Comparison of ENCODE assay signal across 22 cellular contexts in genomic region chr2:12081481-12082210, GRCh38.
DNase-seq lines count a peak whose midpoint lies in the region; ATAC-seq, FAIRE-seq and TF ChIP-seq lines count a peak whose summit lies in the region.
"Had no signal": no experiment of that assay in that cellular context is flagged by ENCODE, and none has a peak within 500 bp of the region (broad histone marks: within the 10 kb centered on the region; RNA-seq: fewer than 3 reads in every experiment).

No MANE protein-coding gene starts in this region.

- no peak overlapping the region for H3K27ac ChIP-seq in CD4-positive, alpha-beta T cell (ENCODE audit: low read depth, low read length)
- H3K27ac ChIP-seq in K562 (ENCODE audit: extremely low read depth, low read depth, low read length) = no peak overlapping the region
- H3K27ac ChIP-seq: C4-2B, coronary artery, hepatocyte, lower lobe of right lung had no signal

- in situ Hi-C loops in K562 (cut with MboI) (no loop called here), HAP-1 (cut with MboI; ENCODE audit: low sequenced_read_pairs) (no loop called here), GM13977 (cut with MboI; ENCODE audit: low pct_unique_long_range_greater_than_20kb, low sequenced_read_pairs, unreplicated experiment) (no loop called here)

- no peaks in the 10 kb centered on the region for H3K27me3 ChIP-seq in CD4-positive, alpha-beta T cell (ENCODE audit: control insufficient read depth, insufficient read depth, low read length)
- H3K27me3 ChIP-seq in K562 (ENCODE audit: control insufficient read depth in 2 of 2, insufficient read depth in 2 of 2, low read length in 2 of 2) = no peaks in the 10 kb centered on the region
- H3K27me3 ChIP-seq in HAP-1 (ENCODE audit: low read depth) = peaks cover 18% of the 10 kb centered on the region
- H3K27me3 ChIP-seq: hepatocyte had no signal

- no peak overlapping the region for H3K9ac ChIP-seq in K562 (ENCODE audit: insufficient read depth in 1 of 2, low read depth in 2 of 2, low read length in 2 of 2)

- DNase-seq in activated CD4-positive, alpha-beta T cell treated with anti-CD3 and anti-CD28 coated beads for 48 hours = peak; percentile 15
- no peak for DNase-seq in activated CD4-positive, alpha-beta T cell treated with anti-CD3 and anti-CD28 coated beads, Interleukin-2, amount 50 U/mL, for 1 hour
- peak in 6 of 10 experiments; percentile 4 to 53 (median 16) for DNase-seq in CD4-positive, alpha-beta T cell
- DNase-seq in LHCN-M2 (ENCODE audit: low read depth) (peak; percentile 30), K562 (ENCODE audit: extremely low read depth in 1 of 4, low spot score in 3 of 4) (no peak), nucleus accumbens (lab: John Stamatoyannopoulos, UW) (no peak), HAP-1 (ENCODE audit: low spot score in 2 of 2) (no peak), GM13977 (ENCODE audit: low spot score) (no peak)
- DNase-seq: activated B cell treated with CpG ODN at 0.5 μM for 24 hours; activated naive CD8-positive, alpha-beta T cell treated with anti-CD3 and anti-CD28 coated beads, Interleukin-2, amount 50 U/mL, for 24 hours; activated T-cell treated with anti-CD3 and anti-CD28 coated beads for 4 hours; DMS53; Kasumi-1; lower lobe of right lung; NCI-H510A; retina; Right ventricle myocardium superior had no signal

- no peak for FAIRE-seq in K562 (lab: Jason Lieb, UNC)
- FAIRE-seq: endometrium, islet of Langerhans had no signal

- no peak overlapping the region for H3K4me3 ChIP-seq in K562
- H3K4me3 ChIP-seq in HAP-1 = no peak overlapping the region
- H3K4me3 ChIP-seq: coronary artery, hepatocyte, lower lobe of right lung had no signal

- no peaks in the 10 kb centered on the region for H3K9me1 ChIP-seq in K562 (ENCODE audit: control insufficient read depth, insufficient read depth, low read length)

- TF ChIP-seq EP300 in K562 (IDR thresholded peaks at IDR 0.05; ENCODE audit: low read length) = no peak

- peak; percentile 97 for ATAC-seq in CD4-positive, alpha-beta T cell (ENCODE audit: poor library complexity)
- ATAC-seq in K562 = no peak
- ATAC-seq: activated naive CD8-positive, alpha-beta T cell treated with anti-CD3 and anti-CD28 coated beads, Interleukin-2, amount 50 U/mL, for 24 hours; lower lobe of right lung had no signal

- H3K4me1 ChIP-seq in K562 (replicated peaks in 1 of 2; ENCODE audit: control insufficient read depth in 2 of 2, insufficient read depth in 2 of 2, low read length in 2 of 2) (peaks cover 10 to 11% of the 10 kb centered on the region in 2 experiments; a peak in 4 of 5 replicates), HAP-1 (peaks cover 8% of the 10 kb centered on the region)
- H3K4me1 ChIP-seq: lower lobe of right lung had no signal

- BruUV-seq in K562 (replicated peaks; lab: Mats Ljungman, UMichigan) = no TSS peak

- intact Hi-C loops in CD4-positive, alpha-beta T cell (cut with DNase I, micrococcal nuclease) = no loop called here
- intact Hi-C loops in K562 (cut with micrococcal nuclease) = no loop called here

- no peaks in the 10 kb centered on the region for H3K36me3 Mint-ChIP-seq in CD4-positive, alpha-beta T cell (ENCODE audit: low read depth)

- no peaks in the 10 kb centered on the region for H3K27me3 Mint-ChIP-seq in CD4-positive, alpha-beta T cell
- H3K27me3 Mint-ChIP-seq: activated B cell treated with CpG ODN at 0.5 μM for 24 hours; activated naive CD8-positive, alpha-beta T cell treated with anti-CD3 and anti-CD28 coated beads, Interleukin-2, amount 50 U/mL, for 24 hours had no signal

- POLR2A ChIA-PET in CD4-positive, alpha-beta T cell (lab: Charles Lee) = interaction anchor here (2.0 kb wide), 1 partner anchor 37 kb away, joined by 9 read pairs; no protein-coding TSS in a partner anchor
- POLR2A ChIA-PET in K562 (lab: Yijun Ruan, JAX) = no interaction called here

- TF ChIP-seq POLR2A in K562 (conservative IDR thresholded peaks at IDR 0.05) = no peak

- CTCF ChIA-PET in CD4-positive, alpha-beta T cell (lab: Charles Lee) = interaction anchor here (0.7 kb wide), 1 partner anchor 175 kb away, joined by 3 read pairs; no protein-coding TSS in a partner anchor
- CTCF ChIA-PET in K562 (lab: Yijun Ruan, JAX; ENCODE audit: low intra/inter-chr PET ratio) = no interaction called here

- TF ChIP-seq RAD21 in K562 (CRISPR knock-in tag; conservative IDR thresholded peaks at IDR 0.05 in 1 of 2, IDR thresholded peaks at IDR 0.05 in 1 of 2) = no peak

- H3K4me1 Mint-ChIP-seq in CD4-positive, alpha-beta T cell (ENCODE audit: low read depth) = peaks cover 33% of the 10 kb centered on the region

- H3K9me3 ChIP-seq in CD4-positive, alpha-beta T cell (ENCODE audit: control insufficient read depth, low read length) = no peaks in the 10 kb centered on the region
- H3K9me3 ChIP-seq in K562 (replicated peaks; ENCODE audit: control insufficient read depth, insufficient read depth, low read depth, low read length) = no peaks in the 10 kb centered on the region
- H3K9me3 ChIP-seq in HAP-1 = no peaks in the 10 kb centered on the region
- H3K9me3 ChIP-seq: lower lobe of right lung had no signal

- no peaks in the 10 kb centered on the region for H4K20me1 ChIP-seq in K562 (replicated peaks; ENCODE audit: control insufficient read depth, insufficient read depth, low read length)

- H3K79me2 ChIP-seq in K562 (ENCODE audit: control insufficient read depth, insufficient read depth, low read length) = no peaks in the 10 kb centered on the region
- H3K79me2 ChIP-seq: hepatocyte had no signal

- H3K36me3 ChIP-seq in K562 (ENCODE audit: control insufficient read depth, insufficient read depth, low read length) (no peaks in the 10 kb centered on the region), HAP-1 (replicated peaks) (no peaks in the 10 kb centered on the region)
- H3K36me3 ChIP-seq: lower lobe of right lung had no signal

- WGBS in K562 (ENCODE audit: insufficient coverage, low coverage, missing lambda C conversion rate) = 49% methylated on average over 11 of the region's 12 CpGs

- peak overlapping the region; percentile 79 for H3K27ac Mint-ChIP-seq in CD4-positive, alpha-beta T cell
- H3K27ac Mint-ChIP-seq: activated B cell treated with CpG ODN at 0.5 μM for 24 hours; activated naive CD8-positive, alpha-beta T cell treated with anti-CD3 and anti-CD28 coated beads, Interleukin-2, amount 50 U/mL, for 24 hours had no signal

- H2AFZ ChIP-seq in K562 (ENCODE audit: low read depth, low read length) = no peak overlapping the region
- H2AFZ ChIP-seq: hepatocyte had no signal

- no peak overlapping the region for H3K4me2 ChIP-seq in K562 (ENCODE audit: insufficient read depth, low read length)
- H3K4me2 ChIP-seq: hepatocyte had no signal

- no peak for TF ChIP-seq CTCF in CD4-positive, alpha-beta T cell (IDR thresholded peaks at IDR 0.05)
- TF ChIP-seq CTCF in K562 (IDR thresholded peaks at IDR 0.05 in 2 of 3, conservative IDR thresholded peaks at IDR 0.05 in 1 of 3; ENCODE audit: insufficient read depth in 2 of 3, low read depth in 1 of 3, low read length in 3 of 3) (no peak), GM13977 (IDR thresholded peaks at IDR 0.05; ENCODE audit: extremely low read depth, insufficient read depth, missing control alignments) (no peak)

- no peaks in the 10 kb centered on the region for H3K9me3 Mint-ChIP-seq in CD4-positive, alpha-beta T cell
- H3K9me3 Mint-ChIP-seq: activated B cell treated with CpG ODN at 0.5 μM for 24 hours; activated naive CD8-positive, alpha-beta T cell treated with anti-CD3 and anti-CD28 coated beads, Interleukin-2, amount 50 U/mL, for 24 hours had no signal

- H3K4me3 Mint-ChIP-seq in CD4-positive, alpha-beta T cell = peak overlapping the region; percentile 20
- H3K4me3 Mint-ChIP-seq: activated B cell treated with CpG ODN at 0.5 μM for 24 hours; activated naive CD8-positive, alpha-beta T cell treated with anti-CD3 and anti-CD28 coated beads, Interleukin-2, amount 50 U/mL, for 24 hours had no signal

TF ChIP-seq in K562, 482 proteins besides CTCF, POLR2A, EP300 and RAD21 (continues in another document):
- TF ChIP-seq TAF1 (IDR thresholded peaks at IDR 0.05; ENCODE audit: control insufficient read depth, extremely low read depth, insufficient read depth, low read length, severe bottlenecking) = no peak
- TF ChIP-seq TFE3 (CRISPR knock-in tag; IDR thresholded peaks at IDR 0.05) = no peak
- peak; percentile 85 for TF ChIP-seq PKNOX1 (IDR thresholded peaks at IDR 0.05)
- no peak for TF ChIP-seq ZNF764 (CRISPR knock-in tag; IDR thresholded peaks at IDR 0.05; ENCODE audit: low read depth)
- TF ChIP-seq ZNF121 (CRISPR knock-in tag; conservative IDR thresholded peaks at IDR 0.05) = no peak
- TF ChIP-seq RFX5 (IDR thresholded peaks at IDR 0.05; ENCODE audit: low read depth, low read length) = no peak
- no peak for TF ChIP-seq ZNF584 (CRISPR knock-in tag; IDR thresholded peaks at IDR 0.05; ENCODE audit: low read depth)

Comparison
In these comparisons a context has a peak if more than half of its experiments do, and no peak if none do; other contexts are left out.
1. DNase-seq: peak in activated CD4-positive, alpha-beta T cell treated with anti-CD3 and anti-CD28 coated beads for 48 hours (single experiment), CD4-positive, alpha-beta T cell (6 of 10) and LHCN-M2 (single experiment); none in activated CD4-positive, alpha-beta T cell treated with anti-CD3 and anti-CD28 coated beads, Interleukin-2, amount 50 U/mL, for 1 hour (single experiment), K562 (0 of 4), nucleus accumbens (0 of 56), HAP-1 (0 of 2) and GM13977 (single experiment).